8 cellular contexts compared by ENCODE assay signal in the genomic region with DNA sequence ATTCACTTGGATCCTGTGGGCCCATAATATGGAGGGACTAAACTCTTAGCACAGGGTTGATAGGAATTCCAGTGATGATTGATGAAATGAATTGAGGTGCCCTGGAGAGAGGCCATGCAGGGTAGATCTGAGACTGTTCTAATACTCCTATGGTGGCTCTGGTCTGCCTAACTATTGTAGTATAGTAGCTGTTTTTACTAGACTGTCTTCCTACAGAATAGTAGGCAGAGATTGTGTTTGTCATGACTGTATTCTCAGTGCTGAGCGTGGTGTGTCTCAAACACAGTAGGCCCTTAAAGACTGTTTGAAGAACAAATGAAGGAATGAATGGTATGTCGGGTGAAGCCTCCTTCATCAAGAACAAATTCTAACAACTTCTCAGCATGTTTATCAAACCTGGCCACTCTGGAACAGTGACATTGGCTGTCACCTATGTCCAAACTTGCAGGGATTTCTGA.
DNase-seq lines count a peak whose midpoint lies in the region; ATAC-seq lines count a peak whose summit lies in the region.

No MANE protein-coding gene starts in this region.

- no peaks in the 10 kb centered on the region for H4K20me1 ChIP-seq in BLaER1

- no peaks in the 10 kb centered on the region for H3K9me3 Mint-ChIP-seq in activated CD4-positive, alpha-beta memory T cell treated with anti-CD3 and anti-CD28 coated beads, Interleukin-2, amount 10 ng/mL, durations not matched to agents 7 days and 5 days

- H3K9me3 ChIP-seq in BLaER1 (no peaks in the 10 kb centered on the region), mesodermal cell (ENCODE audit: control insufficient read depth, low read length) (no peaks in the 10 kb centered on the region)

- peak overlapping the region; percentile 74 for H3K4me2 ChIP-seq in BLaER1

- H3K36me3 Mint-ChIP-seq in activated CD4-positive, alpha-beta memory T cell treated with anti-CD3 and anti-CD28 coated beads, Interleukin-2, amount 10 ng/mL, durations not matched to agents 7 days and 5 days (ENCODE audit: low read depth), result no peaks in the 10 kb centered on the region

- H3K4me3 ChIP-seq in BLaER1 (no peak overlapping the region), mesodermal cell (ENCODE audit: extremely low read depth, insufficient read depth, low read length, poor library complexity, severe bottlenecking) (no peak overlapping the region)

- H3K27me3 ChIP-seq in BLaER1, result no peaks in the 10 kb centered on the region

- WGBS in mesodermal cell (ENCODE audit: insufficient coverage in 2 of 2), 2 experiments, result 86% methylated on average over 1 of the region's 2 CpGs; no CpG with 5 or more reads in 1 of the 2 experiments

- CTCF ChIA-PET in activated CD4-positive, alpha-beta memory T cell treated with anti-CD3 and anti-CD28 coated beads, Interleukin-2, amount 10 ng/mL, durations not matched to agents 7 days and 5 days (lab: Charles Lee), result interaction anchor here (0.7 kb wide), 1 partner anchor 23 kb away, joined by 3 read pairs; no protein-coding TSS in a partner anchor

- POLR2A ChIA-PET in activated CD4-positive, alpha-beta memory T cell treated with anti-CD3 and anti-CD28 coated beads, Interleukin-2, amount 10 ng/mL, durations not matched to agents 7 days and 5 days (lab: Charles Lee), result interaction anchor here (0.8 to 1.8 kb wide), 3 partner anchors 106 to 108 kb away, joined by 3 to 6 read pairs (median 3); a partner anchor contains a TSS

- H3K36me3 ChIP-seq in BLaER1 (no peaks in the 10 kb centered on the region), mesodermal cell (ENCODE audit: control insufficient read depth, insufficient read depth, low read length) (no peaks in the 10 kb centered on the region)

- H3K27ac ChIP-seq in BLaER1, result peak overlapping the region; percentile 77
- H3K27ac ChIP-seq in angular gyrus (ENCODE audit: low read depth, low read length), result peak overlapping the region; percentile 31
- peak overlapping the region; percentile 73 for H3K27ac ChIP-seq in mesodermal cell (ENCODE audit: low read depth, low read length, severe bottlenecking)

- ATAC-seq in HG02571 (IDR thresholded peaks at IDR 0.05; ENCODE audit: unreplicated experiment) (peak; percentile 7), GM18870 (IDR thresholded peaks at IDR 0.05; ENCODE audit: unreplicated experiment) (no peak), HG03139 (IDR thresholded peaks at IDR 0.05; ENCODE audit: unreplicated experiment) (no peak)

- H3K4me3 Mint-ChIP-seq in activated CD4-positive, alpha-beta memory T cell treated with anti-CD3 and anti-CD28 coated beads, Interleukin-2, amount 10 ng/mL, durations not matched to agents 7 days and 5 days, result no peak overlapping the region

- no peaks in the 10 kb centered on the region for H3K4me1 Mint-ChIP-seq in activated CD4-positive, alpha-beta memory T cell treated with anti-CD3 and anti-CD28 coated beads, Interleukin-2, amount 10 ng/mL, durations not matched to agents 7 days and 5 days

- DNase-seq in SK-N-DZ (ENCODE audit: low spot score), result no peak
- no peak for DNase-seq in activated CD4-positive, alpha-beta memory T cell treated with anti-CD3 and anti-CD28 coated beads, Interleukin-2, amount 10 ng/mL, durations not matched to agents 7 days and 5 days

- H3K27ac Mint-ChIP-seq in activated CD4-positive, alpha-beta memory T cell treated with anti-CD3 and anti-CD28 coated beads, Interleukin-2, amount 10 ng/mL, durations not matched to agents 7 days and 5 days, result no peak overlapping the region

- H3K27me3 Mint-ChIP-seq in activated CD4-positive, alpha-beta memory T cell treated with anti-CD3 and anti-CD28 coated beads, Interleukin-2, amount 10 ng/mL, durations not matched to agents 7 days and 5 days, result peaks cover 7% of the 10 kb centered on the region

- H3K9ac ChIP-seq in BLaER1, result peak overlapping the region; percentile 58; the same call in 1 of the 2 replicates

- H3K4me1 ChIP-seq in BLaER1, result peaks cover 33% of the 10 kb centered on the region
- H3K4me1 ChIP-seq in mesodermal cell (ENCODE audit: control insufficient read depth, insufficient read depth, low read length, poor library complexity, severe bottlenecking), result peaks cover 31% of the 10 kb centered on the region
